ENCODE assay signal across 9 cellular contexts in the genomic region with DNA sequence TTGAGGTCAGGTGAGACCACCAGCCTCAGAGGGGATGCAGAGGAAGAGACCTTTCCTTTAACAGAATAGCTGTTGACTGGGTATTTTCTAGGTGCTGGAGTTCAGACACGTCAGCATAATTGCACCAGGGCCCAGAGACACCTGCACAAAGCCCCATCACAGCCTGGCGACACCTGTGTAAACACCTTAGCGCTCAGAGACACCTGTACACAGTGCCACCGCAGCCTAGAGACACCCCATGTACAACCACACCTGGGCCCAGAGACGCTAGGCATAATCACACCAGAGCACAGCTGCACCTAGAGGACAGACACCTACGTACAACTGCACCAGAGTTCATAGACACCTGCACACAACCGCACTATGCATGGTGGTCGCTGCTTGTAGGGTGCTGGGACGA. TPM values are rescaled to one million over a fixed set of nuclear protein-coding genes. Genes with fewer than 3 reads are reported as not detected.
DNase-seq lines count a peak whose midpoint lies in the region; ATAC-seq and TF ChIP-seq lines count a peak whose summit lies in the region.
"Had no signal": no experiment of that assay in that cellular context is flagged by ENCODE, and none has a peak within 500 bp of the region (broad histone marks: within the 10 kb centered on the region; RNA-seq: fewer than 3 reads in every experiment).

No MANE protein-coding gene starts in this region.

- no peaks in the 10 kb centered on the region for H3K9me3 ChIP-seq in adipocyte (ENCODE audit: control insufficient read depth, low read length)

- peaks cover 4 to 29% (median 18%) of the 10 kb centered on the region in 4 donors for H3K4me1 Mint-ChIP-seq in naive thymus-derived CD8-positive, alpha-beta T cell

- POLR2A ChIA-PET in naive thymus-derived CD8-positive, alpha-beta T cell (lab: Charles Lee): no interaction called here

- TF ChIP-seq CTCF in LNCaP clone FGC (IDR thresholded peaks at IDR 0.05; ENCODE audit: control insufficient read depth, extremely low read depth, insufficient read depth): no peak

- peak overlapping the region; percentile 90 for H3K9ac ChIP-seq in adipocyte (ENCODE audit: low read length)

- peaks cover 0 to 22% (median 0%) of the 10 kb centered on the region in 3 donors for H3K36me3 Mint-ChIP-seq in naive thymus-derived CD8-positive, alpha-beta T cell

- no peaks in the 10 kb centered on the region for H3K27me3 ChIP-seq in adipocyte (replicated peaks; ENCODE audit: control insufficient read depth, insufficient read depth, low read length)

- no peaks in the 10 kb centered on the region for H3K9me3 Mint-ChIP-seq in naive thymus-derived CD8-positive, alpha-beta T cell

- H3K27me3 Mint-ChIP-seq in naive thymus-derived CD8-positive, alpha-beta T cell: peaks cover 0 to 3% (median 0%) of the 10 kb centered on the region in 5 donors

- H3K4me3 ChIP-seq in LNCaP clone FGC (ENCODE audit: low read depth, low read length) (peak overlapping the region; percentile 93), adipocyte (ENCODE audit: low read length) (peak overlapping the region; percentile 92)

- peaks cover 14% of the 10 kb centered on the region for H3K36me3 ChIP-seq in adipocyte (ENCODE audit: control insufficient read depth, insufficient read depth, low read length, severe bottlenecking)

- H3K27ac Mint-ChIP-seq in naive thymus-derived CD8-positive, alpha-beta T cell: peak overlapping the region in 3 of 10 donors; percentile 30 to 59 (median 31)

- DNase-seq in DMS53 treated with DMSO at 0.1 percent for 48 hours (lab: John Stamatoyannopoulos, UW; ENCODE audit: unreplicated experiment): peak; percentile 72
- peak; percentile 31 for DNase-seq in LNCaP clone FGC (ENCODE audit: low read depth)
- DNase-seq in adipocyte (ENCODE audit: low read depth): no peak
- DNase-seq in naive thymus-derived CD8-positive, alpha-beta T cell: no peak
- DNase-seq in foreskin melanocyte: no peak
- no peak for DNase-seq in H4 (ENCODE audit: low spot score)
- DNase-seq in HCEC 1CT: no peak
- DNase-seq: Kasumi-1 had no signal

- H3K4me3 Mint-ChIP-seq in naive thymus-derived CD8-positive, alpha-beta T cell: peak overlapping the region; percentile 42 to 80 (median 66)

- no peak for ATAC-seq in naive thymus-derived CD8-positive, alpha-beta T cell
- no peak for ATAC-seq in GM18502 (IDR thresholded peaks at IDR 0.05; ENCODE audit: poor library complexity, unreplicated experiment)

- H3K4me1 ChIP-seq in adipocyte (ENCODE audit: control insufficient read depth, insufficient read depth, low read length): peaks cover 19% of the 10 kb centered on the region

RNA-seq across cellular contexts. Expression of gene TRIP13, which starts 1.0 kb away (rescaled TPM):
- total RNA-seq in naive thymus-derived CD8-positive, alpha-beta T cell: under 1 TPM; 0.55 to 0.60 TPM
- polyA plus RNA-seq in naive thymus-derived CD8-positive, alpha-beta T cell: 1 to 10 TPM in 2 of 3 donors, under 1 TPM in 1; 0.75 to 1.5 (median 1.1) TPM
- 52.1 and 54.2 TPM in 2 replicates for total RNA-seq in H4 (2014; rRNA removed; shearing (Covaris generic))

RNA-seq across cellular contexts. Expression of gene BRD9, which starts 1.1 kb away (rescaled TPM):
- 10 to 100 TPM; 77.9 to 79.4 TPM for total RNA-seq in naive thymus-derived CD8-positive, alpha-beta T cell
- polyA plus RNA-seq in naive thymus-derived CD8-positive, alpha-beta T cell: 10 to 100 TPM; 10.4 to 15.4 (median 11.5) TPM
- 16.7 and 17.4 TPM in 2 replicates for total RNA-seq in H4 (2014; rRNA removed; shearing (Covaris generic))

RNA-seq across cellular contexts. Expression of gene ZDHHC11, which starts 42.9 kb away (rescaled TPM):
- 10 to 100 TPM in 1 of 2 experiments, 1 to 10 TPM in 1; 9.8 to 16.4 TPM for total RNA-seq in naive thymus-derived CD8-positive, alpha-beta T cell
- polyA plus RNA-seq in naive thymus-derived CD8-positive, alpha-beta T cell: not detected
- total RNA-seq in H4 (2014; rRNA removed; shearing (Covaris generic)): 0.50 and 2.0 TPM in 2 replicates

Comparison
In these comparisons a context has a peak if more than half of its experiments do, and no peak if none do; other contexts are left out.
1. DNase-seq: peak in DMS53 treated with DMSO at 0.1 percent for 48 hours (single experiment) and LNCaP clone FGC (single experiment); none in adipocyte (single experiment), naive thymus-derived CD8-positive, alpha-beta T cell (0 of 10), foreskin melanocyte (single experiment), H4 (single experiment) and HCEC 1CT (single experiment).
2. RNA of gene TRIP13, which starts 1.0 kb away (total RNA-seq): 52.1 to 54.2 TPM in H4; 0.55 to 0.60 TPM in naive thymus-derived CD8-positive, alpha-beta T cell; every median in the first group is over 10 times any median in the second.